ENCODE assay signal across 30 cellular contexts in the genomic region with DNA sequence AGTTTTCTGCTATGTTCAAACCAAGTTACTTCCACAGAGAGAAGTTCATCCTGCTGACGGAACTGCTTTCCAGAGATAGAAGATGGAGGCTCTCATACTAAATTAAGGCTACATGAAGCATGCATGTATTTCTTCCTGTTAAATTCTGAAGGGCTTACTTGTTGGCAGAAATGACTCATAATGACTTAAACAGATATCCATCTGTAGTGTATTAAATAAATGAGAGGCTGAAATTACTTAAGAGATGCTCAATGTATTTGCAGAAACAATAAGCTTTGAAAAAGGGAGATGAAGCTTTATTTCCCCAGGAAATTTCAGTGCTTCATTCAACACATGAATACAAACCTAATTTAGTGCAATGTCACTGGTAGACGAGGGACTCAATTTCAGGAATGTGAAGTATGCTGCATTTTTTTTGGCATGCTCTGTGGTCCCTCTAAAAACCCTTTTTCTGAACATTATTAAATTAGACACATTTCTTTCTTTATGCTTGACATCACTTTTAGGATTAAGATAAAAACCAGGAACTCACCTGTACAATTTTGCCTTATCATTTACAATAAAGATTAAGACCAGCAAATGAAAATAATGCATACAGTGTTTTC.
DNase-seq lines count a peak whose midpoint lies in the region; ATAC-seq, FAIRE-seq and TF ChIP-seq lines count a peak whose summit lies in the region.
"Had no signal": no experiment of that assay in that cellular context is flagged by ENCODE, and none has a peak within 500 bp of the region (broad histone marks: within the 10 kb centered on the region; RNA-seq: fewer than 3 reads in every experiment).

No MANE protein-coding gene starts in this region.

- no peak for DNase-seq in H54 (ENCODE audit: insufficient read length, low spot score)
- DNase-seq in RCC 7860 (ENCODE audit: low spot score), result peak; percentile 6
- DNase-seq in H1 (ENCODE audit: low read depth in 1 of 2, low spot score in 2 of 2), result no peak
- DNase-seq in mesenchymal stem cell, result peak; percentile 9
- no peak for DNase-seq in body of pancreas
- no peak for DNase-seq in activated CD8-positive, alpha-beta T cell treated with anti-CD3 and anti-CD28 coated beads for 36 hours
- no peak for DNase-seq in aorta
- DNase-seq: activated CD4-positive, alpha-beta T cell treated with anti-CD3 and anti-CD28 coated beads for 36 hours; activated T-cell treated with anti-CD3 and anti-CD28 coated beads, Interleukin-2, amount 50 U/mL, for 48 hours; AML-193; CD8-positive, alpha-beta T cell; DMS79 treated with DMSO at 0.1 percent for 48 hours; effector memory CD4-positive, alpha-beta T cell; esophagus squamous epithelium; NCI-H1436 treated with DMSO at 0.1 percent for 48 hours; NCI-H2171; NCI-H524; ovary; SHP77; stomach; T-helper 1 cell; transverse colon had no signal

- intact Hi-C loops in body of pancreas (cut with DNase I) (no loop called here), aorta (cut with DNase I) (loop anchor here in 1 of 2 donors (10.0 kb wide), 1 partner anchor 1126 kb away; no protein-coding TSS in a partner anchor)
- intact Hi-C loops in activated CD8-positive, alpha-beta T cell treated with anti-CD3 and anti-CD28 coated beads for 36 hours (cut with micrococcal nuclease), result no loop called here

- H3K23ac ChIP-seq in H1 (ENCODE audit: insufficient read length) (no peak overlapping the region), mesenchymal stem cell (ENCODE audit: low read length in 2 of 2) (no peak overlapping the region)

- H4K8ac ChIP-seq in H1 (ENCODE audit: extremely low read depth, insufficient read depth, low read length), result no peak overlapping the region
- no peak overlapping the region for H4K8ac ChIP-seq in mesenchymal stem cell (ENCODE audit: low read length)

- H3K9me3 Mint-ChIP-seq in activated CD8-positive, alpha-beta T cell treated with anti-CD3 and anti-CD28 coated beads for 36 hours, result no peaks in the 10 kb centered on the region
- H3K9me3 Mint-ChIP-seq: activated naive CD4-positive, alpha-beta T cell treated with anti-CD3 and anti-CD28 coated beads, Interleukin-2, amount 50 U/mL, for 24 hours; nephron had no signal

- no peak overlapping the region for H2BK15ac ChIP-seq in H1 (ENCODE audit: low read length)
- H2BK15ac ChIP-seq in mesenchymal stem cell (ENCODE audit: low read depth, poor library complexity, severe bottlenecking), result no peak overlapping the region

- no peaks in the 10 kb centered on the region for H3K79me1 ChIP-seq in H1 (ENCODE audit: low read depth, low read length)
- no peaks in the 10 kb centered on the region for H3K79me1 ChIP-seq in mesenchymal stem cell (replicated peaks; ENCODE audit: low read length, poor library complexity, severe bottlenecking)

- TF ChIP-seq EP300 in H1 (IDR thresholded peaks at IDR 0.05; ENCODE audit: borderline replicate concordance in 1 of 2, low read depth in 2 of 2, low read length in 2 of 2), result no peak

- no peak overlapping the region for H3K27ac Mint-ChIP-seq in activated CD8-positive, alpha-beta T cell treated with anti-CD3 and anti-CD28 coated beads for 36 hours
- H3K27ac Mint-ChIP-seq: activated CD4-positive, alpha-beta T cell treated with anti-CD3 and anti-CD28 coated beads for 36 hours; activated naive CD4-positive, alpha-beta T cell treated with anti-CD3 and anti-CD28 coated beads, Interleukin-2, amount 50 U/mL, for 24 hours; CD8-positive, alpha-beta T cell; nephron had no signal

- TF ChIP-seq CTCF in H1 (IDR thresholded peaks at IDR 0.05; ENCODE audit: control extremely low read depth in 1 of 3, insufficient read depth in 1 of 3, low read depth in 1 of 3, low read length in 3 of 3) (no peak), body of pancreas (IDR thresholded peaks at IDR 0.05) (no peak)
- TF ChIP-seq CTCF in activated CD8-positive, alpha-beta T cell treated with anti-CD3 and anti-CD28 coated beads for 36 hours (IDR thresholded peaks at IDR 0.05), result no peak

- H4K5ac ChIP-seq in H1 (ENCODE audit: insufficient read length, low read depth, low read length), result no peak overlapping the region

- FAIRE-seq in H54 (lab: Jason Lieb, UNC) (peak; percentile 36), RCC 7860 (lab: Jason Lieb, UNC) (peak; percentile 84), H1 (lab: Jason Lieb, UNC) (no peak)
- FAIRE-seq: GM12878, TTC549 had no signal

- no peaks in the 10 kb centered on the region for H3K4me1 Mint-ChIP-seq in activated CD8-positive, alpha-beta T cell treated with anti-CD3 and anti-CD28 coated beads for 36 hours (ENCODE audit: low read depth)
- H3K4me1 Mint-ChIP-seq: activated CD4-positive, alpha-beta T cell treated with anti-CD3 and anti-CD28 coated beads for 36 hours; activated naive CD4-positive, alpha-beta T cell treated with anti-CD3 and anti-CD28 coated beads, Interleukin-2, amount 50 U/mL, for 24 hours; nephron had no signal

- H3K9me3 ChIP-seq in H1 (ENCODE audit: insufficient read depth in 2 of 2, low read depth in 1 of 2, low read length in 1 of 2), result no peaks in the 10 kb centered on the region
- no peaks in the 10 kb centered on the region for H3K9me3 ChIP-seq in mesenchymal stem cell (ENCODE audit: control insufficient read depth, low read length)
- H3K9me3 ChIP-seq in body of pancreas, result no peaks in the 10 kb centered on the region
- no peaks in the 10 kb centered on the region for H3K9me3 ChIP-seq in aorta (ENCODE audit: control insufficient read depth, low read length)
- H3K9me3 ChIP-seq: ascending aorta, esophagus squamous epithelium, ovary, right atrium auricular region, stomach, transverse colon had no signal

- no peak for TF ChIP-seq RAD21 in H1 (IDR thresholded peaks at IDR 0.05 in 1 of 2, conservative IDR thresholded peaks at IDR 0.05 in 1 of 2; ENCODE audit: low read depth in 2 of 2, low read length in 2 of 2)

- H3K9ac ChIP-seq in H1 (replicated peaks in 1 of 4; ENCODE audit: extremely low read depth in 1 of 4, low read depth in 3 of 4, low read length in 3 of 4) (no peak overlapping the region), mesenchymal stem cell (ENCODE audit: low read length) (no peak overlapping the region)

- H2AK5ac ChIP-seq in H1 (ENCODE audit: low read depth, low read length), result no peak overlapping the region
- H2AK5ac ChIP-seq in mesenchymal stem cell (ENCODE audit: low read length, severe bottlenecking), result no peak overlapping the region

- no peak overlapping the region for H2BK120ac ChIP-seq in H1 (replicated peaks; ENCODE audit: low read depth, low read length)
- H2BK120ac ChIP-seq in mesenchymal stem cell (ENCODE audit: low read depth, low read length), result no peak overlapping the region

- H3K27me3 Mint-ChIP-seq in activated CD8-positive, alpha-beta T cell treated with anti-CD3 and anti-CD28 coated beads for 36 hours, result no peaks in the 10 kb centered on the region
- H3K27me3 Mint-ChIP-seq: activated CD4-positive, alpha-beta T cell treated with anti-CD3 and anti-CD28 coated beads for 36 hours; activated naive CD4-positive, alpha-beta T cell treated with anti-CD3 and anti-CD28 coated beads, Interleukin-2, amount 50 U/mL, for 24 hours had no signal

- 68% methylated on average over 2 of the region's 2 CpGs; no CpG with 5 or more reads in 1 of the 2 experiments for WGBS in H1 (ENCODE audit: extremely low coverage in 1 of 2, insufficient coverage in 1 of 2, insufficient read length in 1 of 2, insufficient replicate concordance in 2 of 2, low coverage in 1 of 2, low lambda C conversion rate in 2 of 2, missing lambda C conversion rate in 1 of 2), 2 experiments
- no CpG with 5 or more reads among the region's 2 CpGs for WGBS in mesenchymal stem cell
- 46 to 62% methylated on average over 2 of the region's 2 CpGs for WGBS in body of pancreas, 2 donors
- WGBS in aorta, 2 donors, result 16 to 32% methylated on average over 2 of the region's 2 CpGs

- no peaks in the 10 kb centered on the region for H3K36me3 Mint-ChIP-seq in activated CD8-positive, alpha-beta T cell treated with anti-CD3 and anti-CD28 coated beads for 36 hours (ENCODE audit: low read depth)
- H3K36me3 Mint-ChIP-seq: activated naive CD4-positive, alpha-beta T cell treated with anti-CD3 and anti-CD28 coated beads, Interleukin-2, amount 50 U/mL, for 24 hours; CD8-positive, alpha-beta T cell had no signal

- no peak overlapping the region for H2BK12ac ChIP-seq in H1 (ENCODE audit: low read depth, low read length)
- no peak overlapping the region for H2BK12ac ChIP-seq in mesenchymal stem cell (ENCODE audit: low read length in 2 of 2)

- POLR2A ChIA-PET in H1 (lab: Charles Lee; ENCODE audit: partially characterized antibody), result no interaction called here
- POLR2A ChIA-PET in activated CD8-positive, alpha-beta T cell treated with anti-CD3 and anti-CD28 coated beads for 36 hours (lab: Charles Lee), result no interaction called here

- H3K56ac ChIP-seq in H1 (replicated peaks; ENCODE audit: insufficient read length, low read depth, low read length), result no peak overlapping the region

- ATAC-seq in HG03354 (IDR thresholded peaks at IDR 0.05; ENCODE audit: poor library complexity, severe bottlenecking, unreplicated experiment), result no peak
- no peak for ATAC-seq in body of pancreas
- ATAC-seq in activated CD8-positive, alpha-beta T cell treated with anti-CD3 and anti-CD28 coated beads for 36 hours, result no peak
- no peak for ATAC-seq in aorta (ENCODE audit: low FRiP score)
- ATAC-seq: activated CD4-positive, alpha-beta T cell treated with anti-CD3 and anti-CD28 coated beads for 36 hours; CD8-positive, alpha-beta T cell; GM12878; left lobe of liver had no signal

- H3K4ac ChIP-seq in H1 (replicated peaks; ENCODE audit: insufficient read length, low read depth, low read length) (no peak overlapping the region), mesenchymal stem cell (ENCODE audit: low read depth in 1 of 2, low read length in 2 of 2) (no peak overlapping the region)

- H4K20me1 ChIP-seq in H1 (replicated peaks in 1 of 2; ENCODE audit: control insufficient read depth in 1 of 2, insufficient read depth in 2 of 2, low read length in 2 of 2), result no peaks in the 10 kb centered on the region

- CTCF ChIA-PET in H1 (lab: Charles Lee; ENCODE audit: partially characterized antibody), result no interaction called here
- CTCF ChIA-PET in activated CD8-positive, alpha-beta T cell treated with anti-CD3 and anti-CD28 coated beads for 36 hours (lab: Charles Lee), result no interaction called here

- no peak overlapping the region for H3K4me3 Mint-ChIP-seq in activated CD8-positive, alpha-beta T cell treated with anti-CD3 and anti-CD28 coated beads for 36 hours
- H3K4me3 Mint-ChIP-seq: activated CD4-positive, alpha-beta T cell treated with anti-CD3 and anti-CD28 coated beads for 36 hours; activated naive CD4-positive, alpha-beta T cell treated with anti-CD3 and anti-CD28 coated beads, Interleukin-2, amount 50 U/mL, for 24 hours; CD8-positive, alpha-beta T cell; nephron had no signal

- H3K36me3 ChIP-seq in H1 (ENCODE audit: control insufficient read depth in 2 of 4, insufficient read depth in 4 of 4, low read length in 3 of 4) (no peaks in the 10 kb centered on the region), mesenchymal stem cell (ENCODE audit: control insufficient read depth in 1 of 2, insufficient read depth in 2 of 2, low read depth in 1 of 2, low read length in 2 of 2) (no peaks in the 10 kb centered on the region), body of pancreas (replicated peaks in 1 of 2; ENCODE audit: insufficient read depth in 1 of 2, low read depth in 2 of 2) (no peaks in the 10 kb centered on the region), aorta (ENCODE audit: control insufficient read depth in 1 of 2, insufficient read depth in 2 of 2, low read length in 1 of 2) (no peaks in the 10 kb centered on the region)
- H3K36me3 ChIP-seq: ascending aorta, esophagus squamous epithelium, ovary, right atrium auricular region, stomach, transverse colon had no signal

- no peak for TF ChIP-seq POLR2A in H54 (IDR thresholded peaks at IDR 0.05; ENCODE audit: low read depth, low read length)
- no peak for TF ChIP-seq POLR2A in H1 (IDR thresholded peaks at IDR 0.05; ENCODE audit: control extremely low read depth in 1 of 2, low read depth in 2 of 2, low read length in 2 of 2)
- TF ChIP-seq POLR2A in body of pancreas (IDR thresholded peaks at IDR 0.05), result no peak

- H3K4me2 ChIP-seq in H1 (ENCODE audit: insufficient read depth in 1 of 2, low read depth in 2 of 2, low read length in 2 of 2) (no peak overlapping the region), mesenchymal stem cell (ENCODE audit: low read length, poor library complexity, severe bottlenecking) (no peak overlapping the region)

- H3K27ac ChIP-seq in H1 (ENCODE audit: low read depth, low read length) (no peak overlapping the region), mesenchymal stem cell (ENCODE audit: low read length, poor library complexity, severe bottlenecking) (no peak overlapping the region), body of pancreas (no peak overlapping the region), aorta (ENCODE audit: low read depth in 1 of 2, low read length in 2 of 2) (peak overlapping the region in 1 of 2 donors; percentile 44)
- H3K27ac ChIP-seq: ascending aorta, esophagus squamous epithelium, ovary, right atrium auricular region, stomach, transverse colon had no signal

- H2BK20ac ChIP-seq in H1 (ENCODE audit: low read length), result no peak overlapping the region

- H3K4me1 ChIP-seq in H1 (replicated peaks in 1 of 4; ENCODE audit: control insufficient read depth in 3 of 4, insufficient read depth in 4 of 4, low read length in 3 of 4) (peaks cover 0 to 4% (median 2%) of the 10 kb centered on the region in 4 experiments; a peak in 2 of 7 replicates), mesenchymal stem cell (ENCODE audit: control insufficient read depth, insufficient read depth, low read depth, low read length) (no peaks in the 10 kb centered on the region), body of pancreas (no peaks in the 10 kb centered on the region), aorta (ENCODE audit: control insufficient read depth in 1 of 2, insufficient read depth in 2 of 2, low read length in 2 of 2) (no peaks in the 10 kb centered on the region)
- H3K4me1 ChIP-seq: ascending aorta, esophagus squamous epithelium, right atrium auricular region, stomach, transverse colon had no signal

- H2AFZ ChIP-seq in H1 (ENCODE audit: low read length) (no peak overlapping the region), mesenchymal stem cell (ENCODE audit: low read depth, low read length) (no peak overlapping the region)

- H4K91ac ChIP-seq in H1 (replicated peaks; ENCODE audit: insufficient read length, low read length) (no peak overlapping the region), mesenchymal stem cell (ENCODE audit: low read length) (no peak overlapping the region)

- H3K14ac ChIP-seq in H1 (ENCODE audit: insufficient read length) (no peak overlapping the region), mesenchymal stem cell (ENCODE audit: low read length in 2 of 2) (no peak overlapping the region)

- H3K18ac ChIP-seq in H1 (ENCODE audit: extremely low read depth, low read length) (no peak overlapping the region), mesenchymal stem cell (ENCODE audit: low read depth in 1 of 2, low read length in 2 of 2) (no peak overlapping the region)

- H3K79me2 ChIP-seq in H1 (ENCODE audit: control insufficient read depth in 1 of 2, insufficient read depth in 2 of 2, low read length in 2 of 2), result no peaks in the 10 kb centered on the region

- no peaks in the 10 kb centered on the region for H3K23me2 ChIP-seq in H1 (ENCODE audit: low read depth, low read length)

- H2BK5ac ChIP-seq in H1 (ENCODE audit: low read depth, low read length), result no peak overlapping the region
- H2BK5ac ChIP-seq in mesenchymal stem cell (ENCODE audit: low read depth, low read length, poor library complexity, severe bottlenecking), result no peak overlapping the region

- H3K27me3 ChIP-seq in H1 (replicated peaks in 1 of 4; ENCODE audit: control insufficient read depth in 3 of 4, extremely low read depth in 1 of 4, insufficient read depth in 3 of 4, low read length in 3 of 4) (no peaks in the 10 kb centered on the region), mesenchymal stem cell (ENCODE audit: control insufficient read depth in 1 of 2, insufficient read depth in 1 of 2, low read length in 2 of 2) (no peaks in the 10 kb centered on the region), body of pancreas (no peaks in the 10 kb centered on the region), aorta (ENCODE audit: control insufficient read depth in 1 of 2, insufficient read depth in 2 of 2, low read length in 1 of 2) (no peaks in the 10 kb centered on the region)
- H3K27me3 ChIP-seq: ascending aorta, esophagus squamous epithelium, ovary, right atrium auricular region, transverse colon had no signal

- H3K4me3 ChIP-seq in H1 (ENCODE audit: extremely low read depth in 1 of 4, insufficient read depth in 2 of 4, low read depth in 3 of 4, low read length in 4 of 4), result no peak overlapping the region
- H3K4me3 ChIP-seq in mesenchymal stem cell (ENCODE audit: insufficient read depth in 1 of 2, low read depth in 1 of 2, low read length in 2 of 2), result no peak overlapping the region
- no peak overlapping the region for H3K4me3 ChIP-seq in body of pancreas
- no peak overlapping the region for H3K4me3 ChIP-seq in aorta (ENCODE audit: low read length in 2 of 2)
- H3K4me3 ChIP-seq: ascending aorta, esophagus squamous epithelium, GM12878, ovary, right atrium auricular region, stomach, transverse colon had no signal

Comparison
In these comparisons a context has a peak if more than half of its experiments do, and no peak if none do; other contexts are left out.
1. DNase-seq: peak in RCC 7860 (single experiment) and mesenchymal stem cell (single experiment); none in H54 (single experiment), H1 (0 of 2), body of pancreas (0 of 4), activated CD8-positive, alpha-beta T cell treated with anti-CD3 and anti-CD28 coated beads for 36 hours (single experiment) and aorta (0 of 2).